1 cellular context compared by ENCODE assay signal in genomic region chr14:22478670-22479069, GRCh38.
A peak's percentile ranks its signal among the peaks of the same experiment; 100 is the strongest.
TF ChIP-seq lines count a peak whose summit lies in the region.

No MANE protein-coding gene starts in this region.

TF ChIP-seq in GM12878, 131 proteins besides CTCF, POLR2A, EP300 and RAD21 (continued from another document):
- TF ChIP-seq, protein P1, sequence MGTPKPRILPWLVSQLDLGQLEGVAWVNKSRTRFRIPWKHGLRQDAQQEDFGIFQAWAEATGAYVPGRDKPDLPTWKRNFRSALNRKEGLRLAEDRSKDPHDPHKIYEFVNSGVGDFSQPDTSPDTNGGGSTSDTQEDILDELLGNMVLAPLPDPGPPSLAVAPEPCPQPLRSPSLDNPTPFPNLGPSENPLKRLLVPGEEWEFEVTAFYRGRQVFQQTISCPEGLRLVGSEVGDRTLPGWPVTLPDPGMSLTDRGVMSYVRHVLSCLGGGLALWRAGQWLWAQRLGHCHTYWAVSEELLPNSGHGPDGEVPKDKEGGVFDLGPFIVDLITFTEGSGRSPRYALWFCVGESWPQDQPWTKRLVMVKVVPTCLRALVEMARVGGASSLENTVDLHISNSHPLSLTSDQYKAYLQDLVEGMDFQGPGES (IDR thresholded peaks at IDR 0.05), result no peak
- TF ChIP-seq MTA2 (IDR thresholded peaks at IDR 0.05; ENCODE audit: low read depth), result peak; percentile 45; the same call in 1 of the 2 replicates
- no peak for TF ChIP-seq JUND (IDR thresholded peaks at IDR 0.05; ENCODE audit: low read depth, low read length)
- TF ChIP-seq NFXL1 (IDR thresholded peaks at IDR 0.05; ENCODE audit: borderline replicate concordance), result no peak
- no peak for TF ChIP-seq FOS (IDR thresholded peaks at IDR 0.05; ENCODE audit: borderline replicate concordance, extremely low read depth, insufficient read length)
- TF ChIP-seq SMAD5 (IDR thresholded peaks at IDR 0.05; ENCODE audit: low read depth), result no peak
- no peak for TF ChIP-seq E2F8 (IDR thresholded peaks at IDR 0.05; ENCODE audit: low read depth, partially characterized antibody)
- TF ChIP-seq ZSCAN29 (IDR thresholded peaks at IDR 0.05), result no peak
- TF ChIP-seq CBFB (IDR thresholded peaks at IDR 0.05; ENCODE audit: low read depth), result no peak
- no peak for TF ChIP-seq PBX3 (IDR thresholded peaks at IDR 0.05; ENCODE audit: insufficient replicate concordance, low read depth, low read length)
- TF ChIP-seq, protein P2, sequence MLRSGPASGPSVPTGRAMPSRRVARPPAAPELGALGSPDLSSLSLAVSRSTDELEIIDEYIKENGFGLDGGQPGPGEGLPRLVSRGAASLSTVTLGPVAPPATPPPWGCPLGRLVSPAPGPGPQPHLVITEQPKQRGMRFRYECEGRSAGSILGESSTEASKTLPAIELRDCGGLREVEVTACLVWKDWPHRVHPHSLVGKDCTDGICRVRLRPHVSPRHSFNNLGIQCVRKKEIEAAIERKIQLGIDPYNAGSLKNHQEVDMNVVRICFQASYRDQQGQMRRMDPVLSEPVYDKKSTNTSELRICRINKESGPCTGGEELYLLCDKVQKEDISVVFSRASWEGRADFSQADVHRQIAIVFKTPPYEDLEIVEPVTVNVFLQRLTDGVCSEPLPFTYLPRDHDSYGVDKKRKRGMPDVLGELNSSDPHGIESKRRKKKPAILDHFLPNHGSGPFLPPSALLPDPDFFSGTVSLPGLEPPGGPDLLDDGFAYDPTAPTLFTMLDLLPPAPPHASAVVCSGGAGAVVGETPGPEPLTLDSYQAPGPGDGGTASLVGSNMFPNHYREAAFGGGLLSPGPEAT (IDR thresholded peaks at IDR 0.05; ENCODE audit: low read depth), result peak; percentile 70
- no peak for TF ChIP-seq HSF1 (IDR thresholded peaks at IDR 0.05; ENCODE audit: low read depth, low read length)
- TF ChIP-seq, protein P3, sequence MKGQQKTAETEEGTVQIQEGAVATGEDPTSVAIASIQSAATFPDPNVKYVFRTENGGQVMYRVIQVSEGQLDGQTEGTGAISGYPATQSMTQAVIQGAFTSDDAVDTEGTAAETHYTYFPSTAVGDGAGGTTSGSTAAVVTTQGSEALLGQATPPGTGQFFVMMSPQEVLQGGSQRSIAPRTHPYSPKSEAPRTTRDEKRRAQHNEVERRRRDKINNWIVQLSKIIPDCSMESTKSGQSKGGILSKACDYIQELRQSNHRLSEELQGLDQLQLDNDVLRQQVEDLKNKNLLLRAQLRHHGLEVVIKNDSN (IDR thresholded peaks at IDR 0.05; ENCODE audit: borderline replicate concordance, extremely low read length, insufficient read depth, low read depth, low read length), result no peak
- no peak for TF ChIP-seq MAX (IDR thresholded peaks at IDR 0.05; ENCODE audit: low read depth, low read length)
- TF ChIP-seq HCFC1 (IDR thresholded peaks at IDR 0.05; ENCODE audit: low read length), result no peak
- TF ChIP-seq CBX5 (IDR thresholded peaks at IDR 0.05; ENCODE audit: low read depth), result no peak
- peak in 1 of 2 experiments; percentile 9; a peak in 1 of 3 replicates for TF ChIP-seq EGR1 (IDR thresholded peaks at IDR 0.05; ENCODE audit: borderline replicate concordance in 1 of 2, low read depth in 2 of 2, low read length in 2 of 2)
- 0 out of 2 replicates have a peak, but pooled peaks have one; percentile 10 for TF ChIP-seq POLR2AphosphoS5 (IDR thresholded peaks at IDR 0.05; ENCODE audit: low read length)
- TF ChIP-seq MEF2B (IDR thresholded peaks at IDR 0.05; ENCODE audit: partially characterized antibody, poor library complexity, severe bottlenecking), result peak; percentile 69
- TF ChIP-seq FOXM1 (IDR thresholded peaks at IDR 0.05; ENCODE audit: low read depth, low read length), result no peak
- TF ChIP-seq LARP7 (IDR thresholded peaks at IDR 0.05), result no peak
- no peak for TF ChIP-seq RAD51 (IDR thresholded peaks at IDR 0.05)
- peak; percentile 64 to 67; a peak in 3 of 4 replicates for TF ChIP-seq IKZF2 (IDR thresholded peaks at IDR 0.05)
